8 cellular contexts compared by ENCODE assay signal in genomic region chr20:35615667-35616464, GRCh38.
A peak's percentile ranks its signal among the peaks of the same experiment; 100 is the strongest.
DNase-seq lines count a peak whose midpoint lies in the region; ATAC-seq and TF ChIP-seq lines count a peak whose summit lies in the region.

Gene SPAG4, plus strand, starts transcription at chr20:35615829. Its CDS starts 175 bp downstream, at chr20:35616004.

- H3K36me3 ChIP-seq in OCI-LY1 (ENCODE audit: insufficient read depth, low read length) (no peaks in the 10 kb centered on the region), mucosa of rectum (ENCODE audit: control insufficient read depth in 2 of 2, insufficient read depth in 2 of 2, low read length in 2 of 2) (no peaks in the 10 kb centered on the region)

- H3K27ac ChIP-seq in OCI-LY1 (ENCODE audit: low read depth, low read length, poor library complexity, severe bottlenecking) (peak within 1 kb of the TSS; percentile 97), epithelial cell of prostate (peak within 1 kb of the TSS; percentile 50), mucosa of rectum (ENCODE audit: low read depth in 2 of 2, low read length in 2 of 2) (peak within 1 kb of the TSS; percentile 87 to 91)

- H3K9me2 ChIP-seq in OCI-LY1 (ENCODE audit: low read depth, low read length) = no peaks in the 10 kb centered on the region

- H3K9me3 ChIP-seq in OCI-LY1 (ENCODE audit: low read length) (no peaks in the 10 kb centered on the region), mucosa of rectum (ENCODE audit: control insufficient read depth in 2 of 2, low read length in 2 of 2) (no peaks in the 10 kb centered on the region)

- H3K79me2 ChIP-seq in OCI-LY1 (ENCODE audit: insufficient read depth, low read length) = no peaks in the 10 kb centered on the region

- H3K4me2 ChIP-seq in OCI-LY1 (ENCODE audit: low read length) = peak within 1 kb of the TSS; percentile 99

- H3K4me1 ChIP-seq in OCI-LY1 (ENCODE audit: insufficient read depth, low read length, severe bottlenecking) (peaks cover 57% of the 10 kb centered on the region), mucosa of rectum (ENCODE audit: control insufficient read depth in 2 of 2, insufficient read depth in 2 of 2, low read length in 2 of 2) (peaks cover 34 to 36% of the 10 kb centered on the region in 2 donors)

- H3K27me3 ChIP-seq in OCI-LY1 (ENCODE audit: insufficient read depth, low read length) (no peaks in the 10 kb centered on the region), mucosa of rectum (ENCODE audit: control insufficient read depth in 2 of 2, insufficient read depth in 2 of 2, low read length in 2 of 2) (no peaks in the 10 kb centered on the region)

- H3K4me3 ChIP-seq in OCI-LY1 (ENCODE audit: low read depth, low read length, poor library complexity, severe bottlenecking) = peak within 1 kb of the TSS; percentile 82
- peak within 1 kb of the TSS; percentile 68 to 70 for H3K4me3 ChIP-seq in mucosa of rectum (ENCODE audit: low read length in 2 of 2)

- TF ChIP-seq CTCF in OCI-LY1 (IDR thresholded peaks at IDR 0.05; ENCODE audit: low read length) = no peak

- peak within 1 kb of the TSS; percentile 82 for H3K9ac ChIP-seq in OCI-LY1 (ENCODE audit: low read length)
- H3K9ac ChIP-seq in mucosa of rectum (ENCODE audit: low read depth in 1 of 2, low read length in 2 of 2) = peak within 1 kb of the TSS; percentile 72 to 83

- DNase-seq in CMK (ENCODE audit: low read depth) = peak; percentile 100
- DNase-seq in HUDEP-2 (lab: John Stamatoyannopoulos, UW; ENCODE audit: unreplicated experiment in 76 of 76) = peak in 74 of 76 experiments; percentile 74 to 100 (median 99)
- DNase-seq in activated T-cell treated with anti-CD3 and anti-CD28 coated beads for 4 hours = peak; percentile 100
- no peak for DNase-seq in epithelial cell of prostate (ENCODE audit: low read depth, low spot score)
- DNase-seq in stimulated activated CD8-positive, alpha-beta memory T cell treated with anti-CD3 and anti-CD28 coated beads, Interleukin-4, amount 100 ng/mL, for 4 hours (ENCODE audit: low read depth in 2 of 2, low spot score in 1 of 2) = peak; percentile 100

- H4K20me1 ChIP-seq in OCI-LY1 (ENCODE audit: insufficient read depth, low read length) = no peaks in the 10 kb centered on the region

- H2AFZ ChIP-seq in OCI-LY1 (ENCODE audit: low read length) = no peak within 1 kb of the TSS

- peak; percentile 65 for ATAC-seq in GM21367 (IDR thresholded peaks at IDR 0.05; ENCODE audit: unreplicated experiment)

- H3F3A ChIP-seq in OCI-LY1 (ENCODE audit: insufficient read depth, low read length) = 0 out of 2 replicates have a peak, but pooled peaks cover 4% of the 10 kb centered on the region
